ENCODE assay signal across 8 cellular contexts in genomic region chrX:19350831-19351447, GRCh38. TPM values are rescaled to one million over a fixed set of nuclear protein-coding genes. Genes with fewer than 3 reads are reported as not detected.
A peak's percentile ranks its signal among the peaks of the same experiment; 100 is the strongest.
DNase-seq lines count a peak whose midpoint lies in the region; ATAC-seq and TF ChIP-seq lines count a peak whose summit lies in the region.
"Had no signal": no experiment of that assay in that cellular context is flagged by ENCODE, and none has a peak within 500 bp of the region (broad histone marks: within the 10 kb centered on the region; RNA-seq: fewer than 3 reads in every experiment).

No MANE protein-coding gene starts in this region.

- no peaks in the 10 kb centered on the region for H3K79me1 ChIP-seq in neuronal stem cell (ENCODE audit: low read depth, low read length)

- no peak overlapping the region for H3K4ac ChIP-seq in neuronal stem cell (ENCODE audit: low read length)

- peaks cover 27% of the 10 kb centered on the region for H3K79me2 ChIP-seq in Loucy (ENCODE audit: insufficient read depth, low read length)

- H3K27me3 ChIP-seq in Loucy (ENCODE audit: insufficient read depth, low read length, poor library complexity, severe bottlenecking): no peaks in the 10 kb centered on the region
- no peaks in the 10 kb centered on the region for H3K27me3 ChIP-seq in sigmoid colon
- no peaks in the 10 kb centered on the region for H3K27me3 ChIP-seq in neuronal stem cell (ENCODE audit: control insufficient read depth in 3 of 3, insufficient read depth in 3 of 3, low read depth in 1 of 3, low read length in 3 of 3)

- peaks cover 10% of the 10 kb centered on the region for H4K20me1 ChIP-seq in Loucy (ENCODE audit: insufficient read depth, low read length, poor library complexity, severe bottlenecking)

- intact Hi-C loops in sigmoid colon (cut with DNase I): no loop called here

- H2BK15ac ChIP-seq in neuronal stem cell (ENCODE audit: low read length): no peak overlapping the region

- H3K18ac ChIP-seq in neuronal stem cell (ENCODE audit: low read length): no peak overlapping the region

- no peak for TF ChIP-seq EP300 in sigmoid colon (IDR thresholded peaks at IDR 0.05)

- H3K23ac ChIP-seq in neuronal stem cell (ENCODE audit: low read depth, low read length, poor library complexity): no peak overlapping the region

- no peak overlapping the region for H2AFZ ChIP-seq in Loucy (ENCODE audit: low read length)
- no peak overlapping the region for H2AFZ ChIP-seq in neuronal stem cell (ENCODE audit: low read length)

- 62 to 87% methylated on average over 9 of the region's 9 CpGs for WGBS in sigmoid colon, 2 donors
- WGBS in neuronal stem cell (ENCODE audit: extremely low coverage in 2 of 2, insufficient read length in 2 of 2, insufficient replicate concordance in 1 of 2), 2 donors: no CpG with 5 or more reads among the region's 9 CpGs

- H3K4me1 ChIP-seq in Loucy (ENCODE audit: insufficient read depth, low read length, poor library complexity, severe bottlenecking): peaks cover 22% of the 10 kb centered on the region
- no peaks in the 10 kb centered on the region for H3K4me1 ChIP-seq in sigmoid colon
- H3K4me1 ChIP-seq in neuronal stem cell (ENCODE audit: control insufficient read depth in 2 of 2, insufficient read depth in 1 of 2, low read depth in 1 of 2, low read length in 2 of 2): no peaks in the 10 kb centered on the region

- no peak overlapping the region for H3K14ac ChIP-seq in neuronal stem cell (ENCODE audit: low read length)

- no peak for TF ChIP-seq CTCF in Loucy (conservative IDR thresholded peaks at IDR 0.05; ENCODE audit: low read length)
- TF ChIP-seq CTCF in sigmoid colon (IDR thresholded peaks at IDR 0.05): no peak

- no peak overlapping the region for H2AK5ac ChIP-seq in neuronal stem cell (ENCODE audit: low read depth, low read length)

- H3F3A ChIP-seq in Loucy (ENCODE audit: low read depth): peaks cover 5% of the 10 kb centered on the region; the same call in 1 of the 2 replicates

- H3K9ac ChIP-seq in Loucy (ENCODE audit: low read depth, low read length, poor library complexity, severe bottlenecking) (peak overlapping the region; percentile 16), neuronal stem cell (ENCODE audit: low read depth, low read length, poor library complexity) (no peak overlapping the region)

- no peak overlapping the region for H2BK12ac ChIP-seq in neuronal stem cell (ENCODE audit: low read length)

- peak overlapping the region; percentile 50 for H3K4me2 ChIP-seq in Loucy (ENCODE audit: low read depth, low read length, poor library complexity, severe bottlenecking)
- no peak overlapping the region for H3K4me2 ChIP-seq in neuronal stem cell (ENCODE audit: insufficient read depth, low read length, poor library complexity, severe bottlenecking)

- TF ChIP-seq POLR2A in sigmoid colon (IDR thresholded peaks at IDR 0.05): no peak

- H3K9me2 ChIP-seq in Loucy (replicated peaks; ENCODE audit: low read depth, low read length): no peaks in the 10 kb centered on the region

- ATAC-seq in GM18909 (IDR thresholded peaks at IDR 0.05; ENCODE audit: poor library complexity, unreplicated experiment) (peak; percentile 93), HG02610 (IDR thresholded peaks at IDR 0.05; ENCODE audit: unreplicated experiment) (peak; percentile 96)

- H3K27ac ChIP-seq in sigmoid colon (no peak overlapping the region), neuronal stem cell (replicated peaks; ENCODE audit: low read length) (no peak overlapping the region)
- H3K27ac ChIP-seq: SK-N-MC had no signal

- peak overlapping the region; percentile 48 for H3K4me3 ChIP-seq in Loucy (ENCODE audit: low read length, poor library complexity, severe bottlenecking)
- H3K4me3 ChIP-seq in sigmoid colon: no peak overlapping the region
- H3K4me3 ChIP-seq in neuronal stem cell (ENCODE audit: low read length in 2 of 2): no peak overlapping the region
- H3K4me3 ChIP-seq: SK-N-MC had no signal

- H2BK120ac ChIP-seq in neuronal stem cell (ENCODE audit: low read depth, low read length): no peak overlapping the region

- no peak overlapping the region for H4K91ac ChIP-seq in neuronal stem cell (ENCODE audit: low read depth, low read length, poor library complexity)

- H3K9me3 ChIP-seq in Loucy (ENCODE audit: insufficient read depth, low read depth, low read length) (no peaks in the 10 kb centered on the region), sigmoid colon (no peaks in the 10 kb centered on the region), neuronal stem cell (replicated peaks in 1 of 2; ENCODE audit: control insufficient read depth in 2 of 2, insufficient read depth in 1 of 2, low read depth in 1 of 2, low read length in 2 of 2) (no peaks in the 10 kb centered on the region)

- H4K8ac ChIP-seq in neuronal stem cell (ENCODE audit: low read depth, low read length): no peak overlapping the region

- peaks cover 37% of the 10 kb centered on the region; the same call in 1 of the 2 replicates for H3K36me3 ChIP-seq in Loucy (ENCODE audit: insufficient read depth, low read length)
- H3K36me3 ChIP-seq in sigmoid colon: peaks cover 0 to 63% (median 11%) of the 10 kb centered on the region in 4 donors
- peaks cover 15 to 60% of the 10 kb centered on the region in 2 donors for H3K36me3 ChIP-seq in neuronal stem cell (replicated peaks in 1 of 2; ENCODE audit: control insufficient read depth in 2 of 2, insufficient read depth in 2 of 2, low read length in 2 of 2)

- H2BK5ac ChIP-seq in neuronal stem cell (ENCODE audit: low read length): no peak overlapping the region

- peak; percentile 15 for DNase-seq in sigmoid colon
- DNase-seq in NCI-H446 (lab: John Stamatoyannopoulos, UW): no peak
- no peak for DNase-seq in neuronal stem cell (ENCODE audit: low spot score)
- DNase-seq in NCI-H1105 (lab: John Stamatoyannopoulos, UW): no peak

RNA-seq across cellular contexts. Expression of gene PDHA1, which starts 7.2 kb away (rescaled TPM):
- 10 to 100 TPM; 51.7 to 71.3 (median 60.3) TPM for total RNA-seq in sigmoid colon
- 100 to 1,000 TPM; 136 to 222 (median 209) TPM for polyA plus RNA-seq in sigmoid colon
- 68.8 TPM for polyA plus RNA-seq in neuronal stem cell (2013, experiment 1 of 2)
- polyA plus RNA-seq in neuronal stem cell (2013, experiment 2 of 2): 62.3 TPM
